In the genomic region with DNA sequence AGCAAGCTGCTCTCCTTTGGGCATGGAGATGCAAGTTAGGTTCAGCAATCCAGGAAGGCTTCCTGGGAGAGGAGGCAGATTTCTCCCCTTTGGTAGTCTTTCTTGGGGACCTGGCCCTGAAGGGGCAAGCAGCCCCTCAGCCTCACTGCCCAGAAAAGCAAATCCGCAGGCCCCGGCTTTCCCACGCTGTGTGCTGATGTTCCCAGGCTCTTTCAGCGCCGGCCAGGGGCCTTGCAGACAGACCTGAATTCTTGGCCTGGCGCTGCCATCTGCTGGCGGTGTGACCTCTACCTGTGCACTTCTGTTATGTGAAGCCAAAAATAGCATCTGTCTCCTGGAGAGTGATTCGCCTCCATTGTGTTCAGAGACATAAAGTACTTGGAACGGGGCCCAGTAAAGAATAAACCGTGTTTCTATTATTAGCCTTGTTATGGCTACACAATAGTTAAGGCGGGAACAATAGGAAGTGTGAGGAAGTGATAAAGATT, we compare ENCODE assay signal across 1 cellular context.
TF ChIP-seq lines count a peak whose summit lies in the region.

No MANE protein-coding gene starts in this region.

TF ChIP-seq in WTC11, 78 proteins besides CTCF, POLR2A, EP300 and RAD21 (continued from another document):
- TF ChIP-seq, protein P1, sequence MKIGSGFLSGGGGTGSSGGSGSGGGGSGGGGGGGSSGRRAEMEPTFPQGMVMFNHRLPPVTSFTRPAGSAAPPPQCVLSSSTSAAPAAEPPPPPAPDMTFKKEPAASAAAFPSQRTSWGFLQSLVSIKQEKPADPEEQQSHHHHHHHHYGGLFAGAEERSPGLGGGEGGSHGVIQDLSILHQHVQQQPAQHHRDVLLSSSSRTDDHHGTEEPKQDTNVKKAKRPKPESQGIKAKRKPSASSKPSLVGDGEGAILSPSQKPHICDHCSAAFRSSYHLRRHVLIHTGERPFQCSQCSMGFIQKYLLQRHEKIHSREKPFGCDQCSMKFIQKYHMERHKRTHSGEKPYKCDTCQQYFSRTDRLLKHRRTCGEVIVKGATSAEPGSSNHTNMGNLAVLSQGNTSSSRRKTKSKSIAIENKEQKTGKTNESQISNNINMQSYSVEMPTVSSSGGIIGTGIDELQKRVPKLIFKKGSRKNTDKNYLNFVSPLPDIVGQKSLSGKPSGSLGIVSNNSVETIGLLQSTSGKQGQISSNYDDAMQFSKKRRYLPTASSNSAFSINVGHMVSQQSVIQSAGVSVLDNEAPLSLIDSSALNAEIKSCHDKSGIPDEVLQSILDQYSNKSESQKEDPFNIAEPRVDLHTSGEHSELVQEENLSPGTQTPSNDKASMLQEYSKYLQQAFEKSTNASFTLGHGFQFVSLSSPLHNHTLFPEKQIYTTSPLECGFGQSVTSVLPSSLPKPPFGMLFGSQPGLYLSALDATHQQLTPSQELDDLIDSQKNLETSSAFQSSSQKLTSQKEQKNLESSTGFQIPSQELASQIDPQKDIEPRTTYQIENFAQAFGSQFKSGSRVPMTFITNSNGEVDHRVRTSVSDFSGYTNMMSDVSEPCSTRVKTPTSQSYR (CRISPR knock-in tag; IDR thresholded peaks at IDR 0.05), result no peak
- TF ChIP-seq, protein P2, sequence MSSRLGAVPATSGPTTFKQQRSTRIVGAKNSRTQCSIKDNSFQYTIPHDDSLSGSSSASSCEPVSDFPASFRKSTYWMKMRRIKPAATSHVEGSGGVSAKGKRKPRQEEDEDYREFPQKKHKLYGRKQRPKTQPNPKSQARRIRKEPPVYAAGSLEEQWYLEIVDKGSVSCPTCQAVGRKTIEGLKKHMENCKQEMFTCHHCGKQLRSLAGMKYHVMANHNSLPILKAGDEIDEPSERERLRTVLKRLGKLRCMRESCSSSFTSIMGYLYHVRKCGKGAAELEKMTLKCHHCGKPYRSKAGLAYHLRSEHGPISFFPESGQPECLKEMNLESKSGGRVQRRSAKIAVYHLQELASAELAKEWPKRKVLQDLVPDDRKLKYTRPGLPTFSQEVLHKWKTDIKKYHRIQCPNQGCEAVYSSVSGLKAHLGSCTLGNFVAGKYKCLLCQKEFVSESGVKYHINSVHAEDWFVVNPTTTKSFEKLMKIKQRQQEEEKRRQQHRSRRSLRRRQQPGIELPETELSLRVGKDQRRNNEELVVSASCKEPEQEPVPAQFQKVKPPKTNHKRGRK (CRISPR knock-in tag; IDR thresholded peaks at IDR 0.05; ENCODE audit: borderline replicate concordance), result no peak
- TF ChIP-seq, protein P3, sequence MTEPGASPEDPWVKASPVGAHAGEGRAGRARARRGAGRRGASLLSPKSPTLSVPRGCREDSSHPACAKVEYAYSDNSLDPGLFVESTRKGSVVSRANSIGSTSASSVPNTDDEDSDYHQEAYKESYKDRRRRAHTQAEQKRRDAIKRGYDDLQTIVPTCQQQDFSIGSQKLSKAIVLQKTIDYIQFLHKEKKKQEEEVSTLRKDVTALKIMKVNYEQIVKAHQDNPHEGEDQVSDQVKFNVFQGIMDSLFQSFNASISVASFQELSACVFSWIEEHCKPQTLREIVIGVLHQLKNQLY (CRISPR knock-in tag; IDR thresholded peaks at IDR 0.05), result no peak
- TF ChIP-seq MYBL2 (CRISPR knock-in tag; IDR thresholded peaks at IDR 0.05), result no peak
- TF ChIP-seq, protein P4, sequence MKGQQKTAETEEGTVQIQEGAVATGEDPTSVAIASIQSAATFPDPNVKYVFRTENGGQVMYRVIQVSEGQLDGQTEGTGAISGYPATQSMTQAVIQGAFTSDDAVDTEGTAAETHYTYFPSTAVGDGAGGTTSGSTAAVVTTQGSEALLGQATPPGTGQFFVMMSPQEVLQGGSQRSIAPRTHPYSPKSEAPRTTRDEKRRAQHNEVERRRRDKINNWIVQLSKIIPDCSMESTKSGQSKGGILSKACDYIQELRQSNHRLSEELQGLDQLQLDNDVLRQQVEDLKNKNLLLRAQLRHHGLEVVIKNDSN (CRISPR knock-in tag; IDR thresholded peaks at IDR 0.05), result no peak
- TF ChIP-seq, protein P5, sequence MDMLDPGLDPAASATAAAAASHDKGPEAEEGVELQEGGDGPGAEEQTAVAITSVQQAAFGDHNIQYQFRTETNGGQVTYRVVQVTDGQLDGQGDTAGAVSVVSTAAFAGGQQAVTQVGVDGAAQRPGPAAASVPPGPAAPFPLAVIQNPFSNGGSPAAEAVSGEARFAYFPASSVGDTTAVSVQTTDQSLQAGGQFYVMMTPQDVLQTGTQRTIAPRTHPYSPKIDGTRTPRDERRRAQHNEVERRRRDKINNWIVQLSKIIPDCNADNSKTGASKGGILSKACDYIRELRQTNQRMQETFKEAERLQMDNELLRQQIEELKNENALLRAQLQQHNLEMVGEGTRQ (CRISPR knock-in tag; IDR thresholded peaks at IDR 0.05), result no peak
- TF ChIP-seq SOX15 (CRISPR knock-in tag; IDR thresholded peaks at IDR 0.05), result no peak
- no peak for TF ChIP-seq NFE2L1 (CRISPR knock-in tag; IDR thresholded peaks at IDR 0.05)
TF ChIP-seq in WTC11: peak in this region for 0.
